ENCODE assay signal across 34 cellular contexts in genomic region chr15:56180851-56181250, GRCh38.
"Had no signal": no experiment of that assay in that cellular context is flagged by ENCODE, and none has a peak within 500 bp of the region (broad histone marks: within the 10 kb centered on the region; RNA-seq: fewer than 3 reads in every experiment).

No MANE protein-coding gene starts in this region.

- H3K27ac Mint-ChIP-seq: activated CD4-positive, alpha-beta memory T cell treated with anti-CD3 and anti-CD28 coated beads for 36 hours; activated CD4-positive, alpha-beta T cell treated with anti-CD3 and anti-CD28 coated beads for 36 hours; activated CD4-positive, alpha-beta T cell treated with anti-CD3 and anti-CD28 coated beads, Interleukin-2, amount 10 ng/mL, durations not matched to agents 24 days and 14 days; activated CD8-positive, alpha-beta memory T cell treated with anti-CD3 and anti-CD28 coated beads, Interleukin-2, amount 10 ng/mL, durations not matched to agents 7 days and 5 days; activated CD8-positive, alpha-beta T cell treated with anti-CD3 and anti-CD28 coated beads, Interleukin-2, amount 10 ng/mL, durations not matched to agents 7 days and 5 days; activated naive CD4-positive, alpha-beta T cell treated with anti-CD3 and anti-CD28 coated beads, Interleukin-2, amount 10 ng/mL, durations not matched to agents 7 days and 5 days; activated naive CD4-positive, alpha-beta T cell treated with anti-CD3 and anti-CD28 coated beads, Interleukin-2, amount 50 U/mL, for 72 hours; activated naive CD8-positive, alpha-beta T cell treated with anti-CD3 and anti-CD28 coated beads, Interleukin-2, amount 10 ng/mL, durations not matched to agents 7 days and 5 days; activated T-helper 1 cell treated with anti-CD3 and anti-CD28 coated beads, Interleukin-12 subunit alpha, Interleukin-12 subunit beta, Interleukin-2, Interleukin-4 antibody, amounts not matched to agents 30 ng/mL and 10 ng/mL and 1 ng/mL, durations not matched to agents 14 hours and 24 hours and 36 hours; T-helper 17 cell; T-helper 2 cell treated with Interferon-gamma antibody and Interleukin-4, amounts not matched to agents 5 μg/mL and 100 μg/mL, for 36 hours had no signal

- H3K4me3 ChIP-seq: esophagus squamous epithelium had no signal

- FAIRE-seq: astrocyte, bronchial epithelial cell, colon, endometrium, endothelial cell of umbilical vein had no signal

- H3K36me3 ChIP-seq: brain microvascular endothelial cell, esophagus squamous epithelium had no signal

- H3K9me3 ChIP-seq: esophagus squamous epithelium had no signal

- H3K9me3 Mint-ChIP-seq: activated naive CD8-positive, alpha-beta T cell treated with anti-CD3 and anti-CD28 coated beads, Interleukin-2, amount 10 ng/mL, durations not matched to agents 7 days and 5 days; activated T-helper 1 cell treated with anti-CD3 and anti-CD28 coated beads, Interleukin-12 subunit alpha, Interleukin-12 subunit beta, Interleukin-2, Interleukin-4 antibody, amounts not matched to agents 30 ng/mL and 10 ng/mL and 1 ng/mL, durations not matched to agents 14 hours and 24 hours and 36 hours; T-helper 2 cell treated with Interferon-gamma antibody and Interleukin-4, amounts not matched to agents 5 μg/mL and 100 μg/mL, for 36 hours had no signal

- H3K4me1 ChIP-seq: esophagus squamous epithelium had no signal

- ATAC-seq: activated CD4-positive, alpha-beta T cell treated with anti-CD3 and anti-CD28 coated beads for 36 hours; activated CD8-positive, alpha-beta memory T cell treated with anti-CD3 and anti-CD28 coated beads, Interleukin-2, amount 10 ng/mL, durations not matched to agents 7 days and 5 days; activated CD8-positive, alpha-beta T cell treated with anti-CD3 and anti-CD28 coated beads, Interleukin-2, amount 10 ng/mL, durations not matched to agents 7 days and 5 days; activated naive CD4-positive, alpha-beta T cell treated with anti-CD3 and anti-CD28 coated beads, Interleukin-2, amount 50 U/mL, for 72 hours; T-helper 17 cell had no signal

- H3K27ac ChIP-seq: brain microvascular endothelial cell, epithelial cell of prostate, esophagus squamous epithelium had no signal

- DNase-seq: activated CD4-positive, alpha-beta memory T cell treated with anti-CD3 and anti-CD28 coated beads for 36 hours; activated CD4-positive, alpha-beta T cell treated with anti-CD3 and anti-CD28 coated beads for 36 hours; activated CD4-positive, alpha-beta T cell treated with anti-CD3 and anti-CD28 coated beads, Interleukin-2, amount 10 ng/mL, durations not matched to agents 24 days and 14 days; activated CD4-positive, CD25-positive, alpha-beta regulatory T cell; activated CD4-positive, CD25-positive, alpha-beta regulatory T cell treated with anti-CD3 and anti-CD28 coated beads, Interleukin-2, amount 50 U/mL, for 72 hours; activated CD8-positive, alpha-beta memory T cell treated with anti-CD3 and anti-CD28 coated beads, Interleukin-2, amount 10 ng/mL, durations not matched to agents 7 days and 5 days; activated CD8-positive, alpha-beta memory T cell treated with anti-CD3 and anti-CD28 coated beads, Interleukin-2, amount 50 U/mL, for 4 hours; activated CD8-positive, alpha-beta T cell treated with anti-CD3 and anti-CD28 coated beads, Interleukin-2, amount 10 ng/mL, durations not matched to agents 7 days and 5 days; activated gamma-delta T cell; activated naive CD4-positive, alpha-beta T cell; activated naive CD4-positive, alpha-beta T cell treated with anti-CD3 and anti-CD28 coated beads, Interleukin-2, amount 10 ng/mL, durations not matched to agents 7 days and 5 days; activated naive CD8-positive, alpha-beta T cell treated with anti-CD3 and anti-CD28 coated beads, Interleukin-2, amount 10 ng/mL, durations not matched to agents 7 days and 5 days; activated T-cell treated with anti-CD3 and anti-CD28 coated beads, Interleukin-2, amount 50 U/mL, for 1 hour; activated T-cell treated with anti-CD3 and anti-CD28 coated beads, Interleukin-2, amount 50 U/mL, for 48 hours; anterior cingulate cortex; brain microvascular endothelial cell; cortex of kidney; dermis blood vessel endothelial cell; effector CD4-positive, alpha-beta T cell; esophagus squamous epithelium; foreskin melanocyte; head of caudate nucleus; T-helper 1 cell; T-helper 17 cell; T1000 had no signal

- H3K4me3 Mint-ChIP-seq: activated CD4-positive, alpha-beta memory T cell treated with anti-CD3 and anti-CD28 coated beads for 36 hours; activated CD4-positive, alpha-beta T cell treated with anti-CD3 and anti-CD28 coated beads for 36 hours; activated CD4-positive, alpha-beta T cell treated with anti-CD3 and anti-CD28 coated beads, Interleukin-2, amount 10 ng/mL, durations not matched to agents 24 days and 14 days; activated CD8-positive, alpha-beta memory T cell treated with anti-CD3 and anti-CD28 coated beads, Interleukin-2, amount 10 ng/mL, durations not matched to agents 7 days and 5 days; activated CD8-positive, alpha-beta T cell treated with anti-CD3 and anti-CD28 coated beads, Interleukin-2, amount 10 ng/mL, durations not matched to agents 7 days and 5 days; activated naive CD4-positive, alpha-beta T cell treated with anti-CD3 and anti-CD28 coated beads, Interleukin-2, amount 10 ng/mL, durations not matched to agents 7 days and 5 days; activated naive CD8-positive, alpha-beta T cell treated with anti-CD3 and anti-CD28 coated beads, Interleukin-2, amount 10 ng/mL, durations not matched to agents 7 days and 5 days; activated T-helper 1 cell treated with anti-CD3 and anti-CD28 coated beads, Interleukin-12 subunit alpha, Interleukin-12 subunit beta, Interleukin-2, Interleukin-4 antibody, amounts not matched to agents 30 ng/mL and 10 ng/mL and 1 ng/mL, durations not matched to agents 14 hours and 24 hours and 36 hours; T-helper 17 cell; T-helper 2 cell treated with Interferon-gamma antibody and Interleukin-4, amounts not matched to agents 5 μg/mL and 100 μg/mL, for 36 hours had no signal

- H3K27me3 ChIP-seq: brain microvascular endothelial cell, esophagus squamous epithelium had no signal

- H3K27me3 Mint-ChIP-seq: activated CD4-positive, alpha-beta memory T cell treated with anti-CD3 and anti-CD28 coated beads for 36 hours; activated CD4-positive, alpha-beta T cell treated with anti-CD3 and anti-CD28 coated beads for 36 hours; activated CD4-positive, alpha-beta T cell treated with anti-CD3 and anti-CD28 coated beads, Interleukin-2, amount 10 ng/mL, durations not matched to agents 24 days and 14 days; activated CD8-positive, alpha-beta memory T cell treated with anti-CD3 and anti-CD28 coated beads, Interleukin-2, amount 10 ng/mL, durations not matched to agents 7 days and 5 days; activated naive CD4-positive, alpha-beta T cell treated with anti-CD3 and anti-CD28 coated beads, Interleukin-2, amount 10 ng/mL, durations not matched to agents 7 days and 5 days; activated naive CD8-positive, alpha-beta T cell treated with anti-CD3 and anti-CD28 coated beads, Interleukin-2, amount 10 ng/mL, durations not matched to agents 7 days and 5 days; T-helper 17 cell had no signal
